15 cellular contexts compared by ENCODE assay signal in the genomic region with DNA sequence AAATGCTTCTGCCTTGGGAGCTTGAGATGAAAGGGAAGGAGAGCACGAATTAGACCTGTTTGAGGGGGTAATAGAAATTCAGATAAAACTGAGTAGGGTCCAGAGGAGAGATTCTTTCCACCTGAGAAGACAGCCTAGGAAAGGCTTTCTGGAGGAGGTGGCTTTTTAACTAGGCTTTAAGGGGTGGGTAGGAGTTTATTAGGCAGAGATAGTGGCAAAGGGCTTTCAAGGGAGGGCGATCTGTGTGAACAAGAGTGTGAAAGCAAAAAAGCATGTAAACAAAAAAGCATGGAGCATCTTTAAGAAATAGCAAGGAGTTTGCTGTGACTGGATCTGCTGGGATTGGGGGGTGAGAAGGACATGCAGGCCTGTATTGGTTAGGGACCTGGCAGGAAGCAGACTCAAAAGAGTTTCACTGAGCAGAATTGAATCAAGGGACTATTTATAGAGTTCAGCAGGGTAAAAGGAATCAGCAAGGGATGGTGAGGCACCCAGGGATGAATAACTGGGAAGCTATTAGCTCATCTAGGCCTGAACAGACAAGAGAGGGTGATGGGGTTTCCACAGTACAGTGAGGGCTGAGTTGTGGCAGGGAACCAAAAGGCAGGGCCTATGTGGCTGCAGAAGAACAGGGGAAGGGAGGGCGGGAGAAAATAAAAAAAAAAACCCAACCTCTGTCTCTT. TPM values are rescaled to one million over a fixed set of nuclear protein-coding genes. Genes with fewer than 3 reads are reported as not detected.
DNase-seq lines count a peak whose midpoint lies in the region; ATAC-seq and TF ChIP-seq lines count a peak whose summit lies in the region.
"Had no signal": no experiment of that assay in that cellular context is flagged by ENCODE, and none has a peak within 500 bp of the region (broad histone marks: within the 10 kb centered on the region; RNA-seq: fewer than 3 reads in every experiment).

No MANE protein-coding gene starts in this region.

- H3F3A ChIP-seq in SK-N-SH (replicated peaks; ENCODE audit: insufficient read depth) = peaks cover 11% of the 10 kb centered on the region

- POLR2A ChIA-PET in SK-N-SH (lab: Yijun Ruan, JAX) = no interaction called here

- H3K9ac ChIP-seq in SK-N-SH (peak overlapping the region; percentile 60), rectal smooth muscle tissue (ENCODE audit: low read length) (no peak overlapping the region)

- TF ChIP-seq EP300 in SK-N-SH (IDR thresholded peaks at IDR 0.05; ENCODE audit: borderline replicate concordance in 1 of 2, low read depth in 1 of 2, low read length in 1 of 2) = no peak

- WGBS in SK-N-SH (ENCODE audit: low lambda C conversion rate) = 50% methylated on average over 3 of the region's 3 CpGs

- peak overlapping the region in 1 of 2 experiments; percentile 77; a peak in 2 of 4 replicates for H3K27ac ChIP-seq in SK-N-SH (ENCODE audit: low read depth in 2 of 2, low read length in 1 of 2)
- peak overlapping the region; percentile 57 for H3K27ac ChIP-seq in rectal smooth muscle tissue (ENCODE audit: low read depth, low read length)

- H4K20me1 ChIP-seq in SK-N-SH (ENCODE audit: insufficient read depth) = no peaks in the 10 kb centered on the region

- TF ChIP-seq RAD21 in SK-N-SH (IDR thresholded peaks at IDR 0.05; ENCODE audit: low read length) = no peak

- DNase-seq in EH (ENCODE audit: low read depth) (peak; percentile 94), SK-N-SH (no peak), fibroblast of peridontal ligament (ENCODE audit: extremely low read depth) (peak; percentile 89), activated gamma-delta T cell (lab: John Stamatoyannopoulos, UW) (no peak), Kasumi-1 (lab: John Stamatoyannopoulos, UW) (no peak), NCI-H1930 (lab: John Stamatoyannopoulos, UW) (no peak)
- DNase-seq: activated CD8-positive, alpha-beta memory T cell treated with anti-CD3 and anti-CD28 coated beads for 24 hours; CD8-positive, alpha-beta T cell; NCI-H1436; NCI-H526; SHP77; stimulated activated CD4-positive, alpha-beta T cell treated with anti-CD3 and anti-CD28 coated beads, Interleukin-4, amount 100 ng/mL, for 24 hours; stimulated activated naive B cell treated with anti-CD40 and anti-IgM and Interleukin-4, amounts not matched to agents 10 μg/mL and 1 μg/mL and 100 μg/mL, for 72 hours had no signal

- TF ChIP-seq CTCF in SK-N-SH (IDR thresholded peaks at IDR 0.05) = no peak

- peak overlapping the region; percentile 67; the same call in 1 of the 2 replicates for H3K4me2 ChIP-seq in SK-N-SH

- no peaks in the 10 kb centered on the region for H3K9me2 ChIP-seq in SK-N-SH

- no peak for ATAC-seq in HG02973 (IDR thresholded peaks at IDR 0.05; ENCODE audit: unreplicated experiment)
- ATAC-seq: CD8-positive, alpha-beta T cell; stimulated activated naive B cell treated with anti-CD40 and anti-IgM and Interleukin-4, amounts not matched to agents 10 μg/mL and 1 μg/mL and 100 μg/mL, for 72 hours had no signal

- 0 out of 2 replicates have a peak overlapping the region, but pooled peaks have one; percentile 19 for H2AFZ ChIP-seq in SK-N-SH (ENCODE audit: low read depth)

- no peaks in the 10 kb centered on the region for H3K36me3 ChIP-seq in SK-N-SH (replicated peaks in 1 of 2; ENCODE audit: control insufficient read depth in 1 of 2, insufficient read depth in 2 of 2, low read length in 1 of 2)
- no peaks in the 10 kb centered on the region for H3K36me3 ChIP-seq in rectal smooth muscle tissue (ENCODE audit: control insufficient read depth, insufficient read depth, low read length)

- CTCF ChIA-PET in SK-N-SH (lab: Yijun Ruan, JAX) = interaction anchor here (1.0 kb wide), 1 partner anchor 18 kb away, joined by 4 read pairs; no protein-coding TSS in a partner anchor

- H3K4me1 ChIP-seq in SK-N-SH (ENCODE audit: control insufficient read depth in 1 of 2, insufficient read depth in 2 of 2, low read depth in 1 of 2, low read length in 1 of 2) = peaks cover 0 to 6% of the 10 kb centered on the region in 2 experiments; a peak in 2 of 4 replicates
- peaks cover 10% of the 10 kb centered on the region for H3K4me1 ChIP-seq in rectal smooth muscle tissue (ENCODE audit: control insufficient read depth, insufficient read depth, low read length)

- no peaks in the 10 kb centered on the region for H3K79me2 ChIP-seq in SK-N-SH (ENCODE audit: insufficient read depth)

- H3K27me3 ChIP-seq in SK-N-SH (ENCODE audit: insufficient read depth) (no peaks in the 10 kb centered on the region), rectal smooth muscle tissue (ENCODE audit: control insufficient read depth, insufficient read depth, low read length) (no peaks in the 10 kb centered on the region)

- no peaks in the 10 kb centered on the region for H3K9me3 ChIP-seq in SK-N-SH

- no peak overlapping the region for H3K4me3 ChIP-seq in SK-N-SH (ENCODE audit: low read depth in 2 of 2, low read length in 1 of 2)
- no peak overlapping the region for H3K4me3 ChIP-seq in rectal smooth muscle tissue (ENCODE audit: low read length)

TF ChIP-seq in SK-N-SH, 30 proteins besides CTCF, POLR2A, EP300 and RAD21:
- no peak for TF ChIP-seq MEF2A (IDR thresholded peaks at IDR 0.05; ENCODE audit: borderline replicate concordance, low read depth)
- no peak for TF ChIP-seq JUND (IDR thresholded peaks at IDR 0.05)
- no peak for TF ChIP-seq GABPA (IDR thresholded peaks at IDR 0.05; ENCODE audit: low read depth)

RNA-seq across cellular contexts. Expression of a gene that starts 18.8 kb away (rescaled TPM):
- 0.23 and 0.34 TPM in 2 replicates for polyA plus RNA-seq in SK-N-SH (2012; rRNA removed)
- polyA plus RNA-seq in SK-N-SH (2012; cell fraction: cytosol; rRNA removed) = 0.19 and 0.28 TPM in 2 replicates
- polyA plus RNA-seq in SK-N-SH (2012; cell fraction: nucleus; rRNA removed) = 0.25 and 0.46 TPM in 2 replicates

Comparison
In these comparisons a context has a peak if more than half of its experiments do, and no peak if none do; other contexts are left out.
1. DNase-seq: peak in EH (single experiment) and fibroblast of peridontal ligament (single experiment); none in SK-N-SH (single experiment), activated gamma-delta T cell (single experiment), Kasumi-1 (0 of 2) and NCI-H1930 (0 of 2).